1 cellular context compared by ENCODE assay signal in genomic region chr4:87038837-87039715, GRCh38.
A peak's percentile ranks its signal among the peaks of the same experiment; 100 is the strongest.
TF ChIP-seq lines count a peak whose summit lies in the region.

No MANE protein-coding gene starts in this region.

TF ChIP-seq in SK-N-SH, 30 proteins besides CTCF, POLR2A, EP300 and RAD21 (continued from another document):
- TF ChIP-seq, protein P1, sequence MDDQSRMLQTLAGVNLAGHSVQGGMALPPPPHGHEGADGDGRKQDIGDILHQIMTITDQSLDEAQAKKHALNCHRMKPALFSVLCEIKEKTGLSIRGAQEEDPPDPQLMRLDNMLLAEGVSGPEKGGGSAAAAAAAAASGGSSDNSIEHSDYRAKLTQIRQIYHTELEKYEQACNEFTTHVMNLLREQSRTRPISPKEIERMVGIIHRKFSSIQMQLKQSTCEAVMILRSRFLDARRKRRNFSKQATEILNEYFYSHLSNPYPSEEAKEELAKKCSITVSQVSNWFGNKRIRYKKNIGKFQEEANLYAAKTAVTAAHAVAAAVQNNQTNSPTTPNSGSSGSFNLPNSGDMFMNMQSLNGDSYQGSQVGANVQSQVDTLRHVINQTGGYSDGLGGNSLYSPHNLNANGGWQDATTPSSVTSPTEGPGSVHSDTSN (IDR thresholded peaks at IDR 0.05) = peak; percentile 95
- 0 out of 2 replicates have a peak, but pooled peaks have one; percentile 9 for TF ChIP-seq RCOR1 (IDR thresholded peaks at IDR 0.05; ENCODE audit: low read length)
- TF ChIP-seq, protein P2, sequence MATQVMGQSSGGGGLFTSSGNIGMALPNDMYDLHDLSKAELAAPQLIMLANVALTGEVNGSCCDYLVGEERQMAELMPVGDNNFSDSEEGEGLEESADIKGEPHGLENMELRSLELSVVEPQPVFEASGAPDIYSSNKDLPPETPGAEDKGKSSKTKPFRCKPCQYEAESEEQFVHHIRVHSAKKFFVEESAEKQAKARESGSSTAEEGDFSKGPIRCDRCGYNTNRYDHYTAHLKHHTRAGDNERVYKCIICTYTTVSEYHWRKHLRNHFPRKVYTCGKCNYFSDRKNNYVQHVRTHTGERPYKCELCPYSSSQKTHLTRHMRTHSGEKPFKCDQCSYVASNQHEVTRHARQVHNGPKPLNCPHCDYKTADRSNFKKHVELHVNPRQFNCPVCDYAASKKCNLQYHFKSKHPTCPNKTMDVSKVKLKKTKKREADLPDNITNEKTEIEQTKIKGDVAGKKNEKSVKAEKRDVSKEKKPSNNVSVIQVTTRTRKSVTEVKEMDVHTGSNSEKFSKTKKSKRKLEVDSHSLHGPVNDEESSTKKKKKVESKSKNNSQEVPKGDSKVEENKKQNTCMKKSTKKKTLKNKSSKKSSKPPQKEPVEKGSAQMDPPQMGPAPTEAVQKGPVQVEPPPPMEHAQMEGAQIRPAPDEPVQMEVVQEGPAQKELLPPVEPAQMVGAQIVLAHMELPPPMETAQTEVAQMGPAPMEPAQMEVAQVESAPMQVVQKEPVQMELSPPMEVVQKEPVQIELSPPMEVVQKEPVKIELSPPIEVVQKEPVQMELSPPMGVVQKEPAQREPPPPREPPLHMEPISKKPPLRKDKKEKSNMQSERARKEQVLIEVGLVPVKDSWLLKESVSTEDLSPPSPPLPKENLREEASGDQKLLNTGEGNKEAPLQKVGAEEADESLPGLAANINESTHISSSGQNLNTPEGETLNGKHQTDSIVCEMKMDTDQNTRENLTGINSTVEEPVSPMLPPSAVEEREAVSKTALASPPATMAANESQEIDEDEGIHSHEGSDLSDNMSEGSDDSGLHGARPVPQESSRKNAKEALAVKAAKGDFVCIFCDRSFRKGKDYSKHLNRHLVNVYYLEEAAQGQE (IDR thresholded peaks at IDR 0.05; ENCODE audit: low read depth, low read length) = no peak
- no peak for TF ChIP-seq TEAD4 (IDR thresholded peaks at IDR 0.05; ENCODE audit: borderline replicate concordance, insufficient read depth)
- no peak for TF ChIP-seq POLR2AphosphoS5 (IDR thresholded peaks at IDR 0.05; ENCODE audit: low read depth, low read length)
- no peak for TF ChIP-seq CHD2 (IDR thresholded peaks at IDR 0.05; ENCODE audit: low read length, partially characterized antibody)
- no peak for TF ChIP-seq MXI1 (IDR thresholded peaks at IDR 0.05; ENCODE audit: low read depth, low read length)
- TF ChIP-seq GABPA (IDR thresholded peaks at IDR 0.05; ENCODE audit: low read depth) = no peak
- no peak for TF ChIP-seq NRF1 (IDR thresholded peaks at IDR 0.05; ENCODE audit: low read depth, low read length)
- TF ChIP-seq MEF2A (IDR thresholded peaks at IDR 0.05; ENCODE audit: borderline replicate concordance, low read depth) = no peak
- TF ChIP-seq JUND (IDR thresholded peaks at IDR 0.05) = peak; percentile 41
- no peak for TF ChIP-seq EZH2phosphoT487 (IDR thresholded peaks at IDR 0.05; ENCODE audit: borderline replicate concordance, low read depth)
- peak; percentile 47 for TF ChIP-seq TCF12 (IDR thresholded peaks at IDR 0.05)
- no peak for TF ChIP-seq TAF1 (IDR thresholded peaks at IDR 0.05; ENCODE audit: borderline replicate concordance, low read depth, low read length)
- TF ChIP-seq GATA2 (CRISPR knock-in tag; IDR thresholded peaks at IDR 0.05) = no peak
- no peak for TF ChIP-seq RFX5 (IDR thresholded peaks at IDR 0.05; ENCODE audit: low read length)
- TF ChIP-seq ELF1 (IDR thresholded peaks at IDR 0.05) = no peak
- peak; percentile 31; the same call in 1 of the 2 replicates for TF ChIP-seq USF1 (IDR thresholded peaks at IDR 0.05; ENCODE audit: borderline replicate concordance, low read depth)
- peak; percentile 28; the same call in 1 of the 2 replicates for TF ChIP-seq FOSL2 (IDR thresholded peaks at IDR 0.05; ENCODE audit: borderline replicate concordance, low read depth)
